Comparison of ENCODE assay signal across 21 cellular contexts in the genomic region with DNA sequence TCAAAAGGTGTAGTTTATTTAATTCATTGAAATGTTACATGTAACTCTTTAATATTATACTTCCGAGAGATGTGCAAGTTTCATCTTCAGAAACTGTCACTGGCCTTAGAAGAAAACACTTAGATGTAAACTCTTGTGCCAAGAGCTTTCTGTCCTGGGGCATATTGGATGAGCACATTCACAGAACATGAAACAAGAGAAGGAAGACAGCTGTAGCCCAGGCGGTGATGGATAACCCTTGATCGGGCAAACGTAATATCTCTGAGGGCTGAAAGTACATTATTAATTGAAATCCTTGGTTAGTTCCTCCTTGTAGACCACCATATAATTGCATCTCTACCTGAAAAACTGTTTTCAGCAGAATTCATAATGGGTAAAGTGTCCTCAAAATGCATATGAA.
"Had no signal": no experiment of that assay in that cellular context is flagged by ENCODE, and none has a peak within 500 bp of the region (broad histone marks: within the 10 kb centered on the region; RNA-seq: fewer than 3 reads in every experiment).

No MANE protein-coding gene starts in this region.

- H3K27ac Mint-ChIP-seq: endodermal cell; naive thymus-derived CD4-positive, alpha-beta T cell; nephron progenitor cell; stimulated activated memory B cell treated with anti-CD40 and anti-IgM and Interleukin-4, amounts not matched to agents 10 μg/mL and 1 μg/mL and 100 μg/mL, for 72 hours; stimulated activated naive CD8-positive, alpha-beta T cell treated with anti-CD3 and anti-CD28 coated beads, Interleukin-15, Interleukin-2, amounts not matched to agents 100 ng/mL and 50 ng/mL, for 24 hours had no signal

- DNase-seq: dermis blood vessel endothelial cell; endodermal cell; erythroblast; foreskin keratinocyte; head of caudate nucleus; kidney; left cardiac atrium; mesendoderm; naive thymus-derived CD4-positive, alpha-beta T cell; nephron progenitor cell; psoas muscle; retina; right lobe of liver; spleen; stimulated activated CD4-positive, alpha-beta T cell treated with anti-CD3 and anti-CD28 coated beads, Interleukin-15, amount 100 ng/mL, for 24 hours; stimulated activated CD4-positive, alpha-beta T cell treated with anti-CD3 and anti-CD28 coated beads, Interleukin-1b, Interleukin-23, amount 100 ng/mL, for 48 hours; stimulated activated CD4-positive, alpha-beta T cell treated with anti-CD3 and anti-CD28 coated beads, Interleukin-4, amount 100 ng/mL, for 24 hours; tibial artery; upper lobe of right lung had no signal

- H3K36me3 Mint-ChIP-seq: naive thymus-derived CD4-positive, alpha-beta T cell; stimulated activated memory B cell treated with anti-CD40 and anti-IgM and Interleukin-4, amounts not matched to agents 10 μg/mL and 1 μg/mL and 100 μg/mL, for 72 hours had no signal

- H3K9me3 Mint-ChIP-seq: endodermal cell; nephron progenitor cell; stimulated activated memory B cell treated with anti-CD40 and anti-IgM and Interleukin-4, amounts not matched to agents 10 μg/mL and 1 μg/mL and 100 μg/mL, for 72 hours; stimulated activated naive CD8-positive, alpha-beta T cell treated with anti-CD3 and anti-CD28 coated beads, Interleukin-15, Interleukin-2, amounts not matched to agents 100 ng/mL and 50 ng/mL, for 24 hours had no signal

- H3K4me3 Mint-ChIP-seq: endodermal cell; naive thymus-derived CD4-positive, alpha-beta T cell; nephron progenitor cell; stimulated activated memory B cell treated with anti-CD40 and anti-IgM and Interleukin-4, amounts not matched to agents 10 μg/mL and 1 μg/mL and 100 μg/mL, for 72 hours; stimulated activated naive CD8-positive, alpha-beta T cell treated with anti-CD3 and anti-CD28 coated beads, Interleukin-15, Interleukin-2, amounts not matched to agents 100 ng/mL and 50 ng/mL, for 24 hours had no signal

- ATAC-seq: foreskin keratinocyte; left cardiac atrium; naive thymus-derived CD4-positive, alpha-beta T cell; psoas muscle; right lobe of liver; stimulated activated memory B cell treated with anti-CD40 and anti-IgM and Interleukin-4, amounts not matched to agents 10 μg/mL and 1 μg/mL and 100 μg/mL, for 72 hours; upper lobe of right lung had no signal
